In the genomic region with DNA sequence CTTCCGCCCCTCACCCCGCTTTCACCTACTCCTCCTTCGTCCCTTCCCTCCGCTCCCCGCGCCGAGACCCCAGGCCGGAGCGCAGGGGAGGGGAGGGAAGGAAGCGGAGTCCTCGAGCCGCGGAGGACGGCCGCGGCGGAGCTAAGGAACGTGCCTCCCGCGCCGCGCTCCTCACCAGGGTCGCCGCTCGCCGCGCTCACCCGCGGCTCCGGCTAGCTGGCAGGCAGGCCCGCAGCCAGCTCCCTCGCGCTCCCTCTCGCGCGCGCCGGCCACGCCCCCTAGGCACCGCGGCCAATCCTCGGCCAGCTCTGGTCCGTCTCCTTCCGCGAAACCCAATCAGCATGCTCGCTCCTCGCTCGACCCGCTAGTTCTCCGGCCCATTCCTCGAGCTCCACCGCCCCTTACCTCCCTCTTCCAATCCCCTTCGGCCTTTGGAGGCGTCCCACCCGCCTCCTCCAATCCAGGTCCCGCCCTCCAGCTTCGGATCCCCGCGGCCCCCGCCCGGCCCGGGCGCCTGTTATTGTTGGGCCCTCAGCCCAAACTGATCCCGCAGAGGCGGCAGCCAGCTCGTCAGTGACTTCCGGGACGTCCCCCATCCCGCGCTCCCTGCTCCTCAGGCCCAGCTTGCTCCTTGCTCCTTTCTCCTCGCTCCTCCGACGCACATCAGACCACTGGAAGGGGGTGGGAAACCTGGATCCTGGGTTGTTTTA, we compare ENCODE assay signal across 8 cellular contexts. TPM values are rescaled to one million over a fixed set of nuclear protein-coding genes. Genes with fewer than 3 reads are reported as not detected.
A peak's percentile ranks its signal among the peaks of the same experiment; 100 is the strongest.
DNase-seq lines count a peak whose midpoint lies in the region; ATAC-seq and TF ChIP-seq lines count a peak whose summit lies in the region.

Gene DCBLD2, minus strand, starts transcription at position 231 of the 710 bp plus-strand sequence. CDS start 369 bp downstream, outside the sequence.

- H3K4me3 ChIP-seq in Panc1 (ENCODE audit: low read depth in 2 of 2, low read length in 2 of 2) (peak within 1 kb of the TSS; percentile 80 to 89), mucosa of stomach (ENCODE audit: low read length) (peak within 1 kb of the TSS; percentile 52)

- in situ Hi-C loops in Panc1 (cut with HindIII; ENCODE audit: low pct_unique_long_range_greater_than_20kb, low sequenced_read_pairs) = no loop called here

- H3K27ac ChIP-seq in Panc1 (ENCODE audit: low read length) = peak within 1 kb of the TSS; percentile 97

- H3K36me3 ChIP-seq in Panc1 (ENCODE audit: control insufficient read depth, insufficient read depth, low read length) (peaks cover 11% of the 10 kb centered on the region; the same call in 1 of the 2 replicates), mucosa of stomach (ENCODE audit: control insufficient read depth, insufficient read depth, low read length) (no peaks in the 10 kb centered on the region)

- peak; percentile 100 for ATAC-seq in GM21576 (IDR thresholded peaks at IDR 0.05; ENCODE audit: unreplicated experiment)
- ATAC-seq in Panc1 = peak; percentile 99
- peak; percentile 100 for ATAC-seq in esophagus mucosa

- POLR2A ChIA-PET in Panc1 (lab: Charles Lee) = interaction anchor here (0.6 to 0.7 kb wide), 4 partner anchors 11 to 1668 kb away, joined by 3 to 23 read pairs (median 4); no protein-coding TSS in a partner anchor

- H3K9me3 ChIP-seq in Panc1 (ENCODE audit: control insufficient read depth, insufficient read depth, low read depth, low read length) (no peaks in the 10 kb centered on the region), mucosa of stomach (ENCODE audit: control insufficient read depth, low read length) (no peaks in the 10 kb centered on the region)

- TF ChIP-seq CTCF in Panc1 (IDR thresholded peaks at IDR 0.05) = no peak

- no peaks in the 10 kb centered on the region for H3K36me3 Mint-ChIP-seq in IgD-negative memory B cell

- peak within 1 kb of the TSS; percentile 24 to 81 (median 53) for H3K27ac Mint-ChIP-seq in IgD-negative memory B cell

- peak within 1 kb of the TSS; percentile 87 to 99 (median 97) for H3K4me3 Mint-ChIP-seq in IgD-negative memory B cell

- H3K9me3 Mint-ChIP-seq in IgD-negative memory B cell = peaks cover 0 to 1% (median 0%) of the 10 kb centered on the region in 3 donors

- peaks cover 8 to 12% (median 11%) of the 10 kb centered on the region in 3 donors for H3K4me1 Mint-ChIP-seq in IgD-negative memory B cell

- no peaks in the 10 kb centered on the region for H3K27me3 ChIP-seq in Panc1 (ENCODE audit: control insufficient read depth, insufficient read depth, low read length)
- no peaks in the 10 kb centered on the region for H3K27me3 ChIP-seq in mucosa of stomach (ENCODE audit: control insufficient read depth, insufficient read depth, low read length)

- H3K4me1 ChIP-seq in Panc1 (ENCODE audit: control insufficient read depth, insufficient read depth, low read length) (peaks cover 14% of the 10 kb centered on the region), mucosa of stomach (ENCODE audit: control insufficient read depth, insufficient read depth, low read length) (no peaks in the 10 kb centered on the region)

- DNase-seq in DMS114 treated with DMSO at 0.1 percent for 48 hours (lab: John Stamatoyannopoulos, UW; ENCODE audit: unreplicated experiment) = peak; percentile 96
- peak; percentile 91 for DNase-seq in Panc1 (ENCODE audit: low read depth, low spot score)
- peak; percentile 81 for DNase-seq in activated T-helper 1 cell treated with Interleukin-2 at 50 U/mL for 16 hours (ENCODE audit: low read depth)
- peak; percentile 90 for DNase-seq in stimulated activated CD8-positive, alpha-beta memory T cell treated with anti-CD3 and anti-CD28 coated beads, Interleukin-4, amount 100 ng/mL, for 48 hours

- BruUV-seq in Panc1 (replicated peaks; lab: Mats Ljungman, UMichigan) = no TSS peak

- intact Hi-C loops in Panc1 (cut with micrococcal nuclease; ENCODE audit: unreplicated experiment) = no loop called here

- CTCF ChIA-PET in Panc1 (lab: Charles Lee) = interaction anchor here (1.0 kb wide), 1 partner anchor 84 kb away, joined by 4 read pairs; no protein-coding TSS in a partner anchor

- H3K27me3 Mint-ChIP-seq in IgD-negative memory B cell = peaks cover 11% of the 10 kb centered on the region

- peak within 1 kb of the TSS; percentile 64 for H3K9ac ChIP-seq in mucosa of stomach (ENCODE audit: low read length)

RNA-seq across cellular contexts. Expression of gene DCBLD2, which starts in this region (rescaled TPM):
- polyA plus RNA-seq in IgD-negative memory B cell = not detected
- total RNA-seq in Panc1 (2021; ENCODE audit: unreplicated experiment) (54.4 TPM), esophagus mucosa (6.7 TPM)
- polyA plus RNA-seq in Panc1 (2012; ENCODE audit: insufficient read length) = 14.6 TPM

Comparison
In these comparisons a context has a peak if more than half of its experiments do, and no peak if none do; other contexts are left out.
1. Peak in every context shown above with its lines: DNase-seq, ATAC-seq, H3K4me3 ChIP-seq and H3K27ac ChIP-seq.